In the genomic region with DNA sequence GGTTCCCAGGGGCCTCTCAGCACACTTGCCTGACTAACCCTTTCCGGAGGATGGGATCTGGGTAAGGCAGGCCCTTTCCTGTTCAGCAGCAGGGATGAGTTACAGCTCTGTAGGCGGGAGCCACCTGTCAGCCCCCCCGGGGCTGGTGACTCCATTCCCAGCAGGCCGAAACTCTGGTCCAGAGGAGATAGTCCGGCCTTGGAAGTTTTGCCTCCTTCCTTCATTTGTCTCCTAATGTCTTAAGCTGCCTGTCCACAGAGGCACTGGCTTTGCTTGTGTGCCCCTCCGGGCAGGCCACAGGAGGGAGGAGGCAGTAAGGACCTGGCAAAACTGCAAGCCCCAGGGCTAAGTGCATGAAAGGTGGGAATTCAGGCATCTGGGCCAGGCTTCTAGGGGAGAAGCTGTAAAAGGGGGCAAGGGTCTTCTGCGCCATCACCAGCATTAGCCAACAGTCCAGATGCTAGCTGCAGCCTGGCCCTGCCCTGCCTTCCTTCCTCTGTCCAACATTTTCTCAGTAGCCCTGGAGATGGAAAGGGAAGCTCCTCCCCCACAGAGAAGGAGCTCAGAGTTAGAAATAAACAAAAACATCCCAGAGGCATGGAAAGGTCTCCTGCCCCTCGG, we compare ENCODE assay signal across 9 cellular contexts. TPM values are rescaled to one million over a fixed set of nuclear protein-coding genes. Genes with fewer than 3 reads are reported as not detected.
DNase-seq lines count a peak whose midpoint lies in the region; TF ChIP-seq lines count a peak whose summit lies in the region.
"Had no signal": no experiment of that assay in that cellular context is flagged by ENCODE, and none has a peak within 500 bp of the region (broad histone marks: within the 10 kb centered on the region; RNA-seq: fewer than 3 reads in every experiment).

No MANE protein-coding gene starts in this region.

- peak overlapping the region in 6 of 11 experiments; percentile 81 to 95 (median 90); a peak in 10 of 22 replicates for H3K4me2 ChIP-seq in BLaER1 treated with 17β-estradiol and CSF1 and Interleukin-3, amounts not matched to agents 10 nM and 100 nM

- H4K20me1 ChIP-seq in BLaER1 treated with 17β-estradiol and CSF1 and Interleukin-3, amounts not matched to agents 10 nM and 100 nM: no peaks in the 10 kb centered on the region

- no peaks in the 10 kb centered on the region for H3K36me3 ChIP-seq in BLaER1 treated with 17β-estradiol and CSF1 and Interleukin-3, amounts not matched to agents 10 nM and 100 nM
- H3K36me3 ChIP-seq in esophagus squamous epithelium (no peaks in the 10 kb centered on the region), neuron (ENCODE audit: insufficient read depth, low read length) (no peaks in the 10 kb centered on the region)

- no peak for TF ChIP-seq CTCF in esophagus squamous epithelium (IDR thresholded peaks at IDR 0.05)

- H3K9me3 ChIP-seq in BLaER1 treated with 17β-estradiol and CSF1 and Interleukin-3, amounts not matched to agents 10 nM and 100 nM (replicated peaks in 1 of 11): peaks cover 0 to 8% (median 0%) of the 10 kb centered on the region in 11 experiments; a peak in 2 of 22 replicates
- H3K9me3 ChIP-seq in esophagus squamous epithelium: no peaks in the 10 kb centered on the region
- H3K9me3 ChIP-seq in neuron (ENCODE audit: low read length): peaks cover 3% of the 10 kb centered on the region

- H3K27me3 ChIP-seq in BLaER1 treated with 17β-estradiol and CSF1 and Interleukin-3, amounts not matched to agents 10 nM and 100 nM: peaks cover 23 to 48% (median 45%) of the 10 kb centered on the region in 11 experiments
- H3K27me3 ChIP-seq in esophagus squamous epithelium: no peaks in the 10 kb centered on the region
- H3K27me3 ChIP-seq in neuron (ENCODE audit: insufficient read depth, low read length): no peaks in the 10 kb centered on the region

- intact Hi-C loops in esophagus squamous epithelium (cut with DNase I): loop anchor here (5.0 kb wide), 1 partner anchor 123 kb away; a partner anchor contains a TSS

- DNase-seq in NCI-H69 (lab: John Stamatoyannopoulos, UW) (peak; percentile 20), esophagus squamous epithelium (lab: John Stamatoyannopoulos, UW) (no peak), NCI-H1092 treated with DMSO at 0.1 percent for 48 hours (lab: John Stamatoyannopoulos, UW) (no peak), GM19240 (ENCODE audit: insufficient read length, low spot score) (no peak), NCI-H1694 treated with DMSO at 0.1 percent for 48 hours (lab: John Stamatoyannopoulos, UW) (no peak)
- DNase-seq in stimulated activated naive CD4-positive, alpha-beta T cell (lab: John Stamatoyannopoulos, UW): no peak

- H3K27ac ChIP-seq in BLaER1 treated with 17β-estradiol and CSF1 and Interleukin-3, amounts not matched to agents 10 nM and 100 nM: no peak overlapping the region; a peak in 1 of 22 replicates
- peak overlapping the region; percentile 96 to 99 (median 97) for H3K27ac ChIP-seq in esophagus squamous epithelium

- 15 to 63% methylated on average over 3 to 7 of the region's 8 CpGs for WGBS in esophagus squamous epithelium, 2 donors

- H3K4me3 ChIP-seq in BLaER1 treated with 17β-estradiol and CSF1 and Interleukin-3, amounts not matched to agents 10 nM and 100 nM: peak overlapping the region in 2 of 10 experiments; percentile 59 to 64; a peak in 2 of 20 replicates
- H3K4me3 ChIP-seq in esophagus squamous epithelium (peak overlapping the region; percentile 49 to 75 (median 63)), neuron (ENCODE audit: low read length) (no peak overlapping the region)

- no peak for TF ChIP-seq POLR2A in esophagus squamous epithelium (IDR thresholded peaks at IDR 0.05)

- peaks cover 19 to 68% (median 39%) of the 10 kb centered on the region in 10 experiments for H3K4me1 ChIP-seq in BLaER1 treated with 17β-estradiol and CSF1 and Interleukin-3, amounts not matched to agents 10 nM and 100 nM
- peaks cover 50 to 100% (median 65%) of the 10 kb centered on the region in 3 donors for H3K4me1 ChIP-seq in esophagus squamous epithelium
- H3K4me1 ChIP-seq in neuron (ENCODE audit: insufficient read depth, low read length): peaks cover 19% of the 10 kb centered on the region

- peak overlapping the region; percentile 62 for H2AFZ ChIP-seq in neuron (ENCODE audit: low read depth, low read length)

- peak overlapping the region in 1 of 11 experiments; percentile 93; a peak in 2 of 22 replicates for H3K9ac ChIP-seq in BLaER1 treated with 17β-estradiol and CSF1 and Interleukin-3, amounts not matched to agents 10 nM and 100 nM

RNA-seq across cellular contexts. Expression of a gene that starts 1.2 kb away (rescaled TPM):
- 10 to 100 TPM; 23.8 to 74.4 (median 47.4) TPM for total RNA-seq in esophagus squamous epithelium
- total RNA-seq: renal cortical epithelial cell had no signal

RNA-seq across cellular contexts. Expression of a gene that starts 11.1 kb away (rescaled TPM):
- total RNA-seq in esophagus squamous epithelium: 10 to 100 TPM in 2 of 4 donors, 1 to 10 TPM in 2; 5.3 to 32.4 (median 11.4) TPM

RNA-seq across cellular contexts. Expression of a gene that starts 12.1 kb away (rescaled TPM):
- total RNA-seq in esophagus squamous epithelium: 10 to 100 TPM in 2 of 4 donors, 1 to 10 TPM in 2; 3.4 to 18.1 (median 11.0) TPM

RNA-seq across cellular contexts. Expression of a gene that starts 50.6 kb away (rescaled TPM):
- total RNA-seq in esophagus squamous epithelium: 100 to 1,000 TPM in 2 of 4 donors, 10 to 100 TPM in 2; 57.1 to 371 (median 225) TPM
- total RNA-seq: renal cortical epithelial cell had no signal

Comparison
In these comparisons a context has a peak if more than half of its experiments do, and no peak if none do; other contexts are left out.
1. H3K27ac ChIP-seq: peak in esophagus squamous epithelium (4 of 4); none in BLaER1 treated with 17β-estradiol and CSF1 and Interleukin-3, amounts not matched to agents 10 nM and 100 nM (0 of 11).